In genomic region chr16:30355954-30356308, GRCh38 we compare ENCODE assay signal across 1 cellular context.
A peak's percentile ranks its signal among the peaks of the same experiment; 100 is the strongest.
TF ChIP-seq lines count a peak whose summit lies in the region.

No MANE protein-coding gene starts in this region.

TF ChIP-seq in GM12878, 131 proteins besides CTCF, POLR2A, EP300 and RAD21:
- TF ChIP-seq MTA2 (IDR thresholded peaks at IDR 0.05; ENCODE audit: low read depth) = no peak
- TF ChIP-seq NFIC (IDR thresholded peaks at IDR 0.05; ENCODE audit: low read depth, low read length) = 0 out of 2 replicates have a peak, but pooled peaks have one; percentile 3
- TF ChIP-seq NRF1 (conservative IDR thresholded peaks at IDR 0.05; ENCODE audit: low read depth, low read length) = no peak
